In the genomic region with DNA sequence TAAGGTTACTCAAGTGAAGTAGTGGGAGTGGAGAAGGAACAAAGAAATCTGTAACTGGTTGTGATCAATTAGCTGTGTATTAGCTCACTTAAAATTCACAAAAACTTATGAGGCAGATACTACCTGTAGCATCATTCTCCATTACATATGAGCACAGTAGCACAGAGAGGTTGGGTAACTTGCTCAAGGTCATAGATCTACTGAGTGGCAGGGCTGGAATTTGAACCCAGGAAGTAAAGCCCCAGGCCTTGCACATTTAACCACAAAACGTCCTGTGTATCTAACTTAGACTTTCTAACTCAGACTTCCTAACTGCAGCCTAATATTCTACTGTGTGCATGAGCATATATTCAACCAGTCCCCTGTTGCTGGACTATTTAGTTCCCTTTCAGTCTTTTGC, we compare ENCODE assay signal across 12 cellular contexts.
"Had no signal": no experiment of that assay in that cellular context is flagged by ENCODE, and none has a peak within 500 bp of the region (broad histone marks: within the 10 kb centered on the region; RNA-seq: fewer than 3 reads in every experiment).

No MANE protein-coding gene starts in this region.

- H3K27me3 ChIP-seq: ascending aorta, neural progenitor cell, ovary, thyroid gland had no signal

- H3K9me3 ChIP-seq: ascending aorta, esophagus squamous epithelium, ovary, thyroid gland had no signal

- H3K36me3 ChIP-seq: ascending aorta, esophagus squamous epithelium, neural progenitor cell, ovary, thyroid gland had no signal

- DNase-seq: activated CD4-positive, alpha-beta T cell treated with anti-CD3 and anti-CD28 coated beads, Interleukin-2, amount 10 ng/mL, durations not matched to agents 24 days and 14 days; activated gamma-delta T cell; activated T-cell treated with anti-CD3 and anti-CD28 coated beads, Interleukin-2, amount 50 U/mL, for 1 hour; esophagus squamous epithelium; head of caudate nucleus; left ventricle myocardium superior; ovary; thyroid gland had no signal

- H3K4me2 ChIP-seq: neural progenitor cell had no signal

- ATAC-seq: left ventricle myocardium superior had no signal

- H3K4me3 ChIP-seq: ascending aorta, esophagus squamous epithelium, neural progenitor cell, ovary, thyroid gland had no signal

- H3K9ac ChIP-seq: neural progenitor cell had no signal

- H2AFZ ChIP-seq: neural progenitor cell had no signal

- FAIRE-seq: islet of Langerhans, urothelium cell line had no signal

- H3K27ac ChIP-seq: ascending aorta, esophagus squamous epithelium, neural progenitor cell, ovary, thyroid gland had no signal
